In genomic region chr11:67179892-67180490, GRCh38 we compare ENCODE assay signal across 18 cellular contexts.
"Had no signal": no experiment of that assay in that cellular context is flagged by ENCODE, and none has a peak within 500 bp of the region (broad histone marks: within the 10 kb centered on the region; RNA-seq: fewer than 3 reads in every experiment).

No MANE protein-coding gene starts in this region.

- H3K27me3 Mint-ChIP-seq: activated B cell treated with CpG ODN at 0.5 μM for 24 hours; activated CD4-positive, alpha-beta T cell treated with anti-CD3 and anti-CD28 coated beads, Interleukin-2, amount 10 ng/mL, durations not matched to agents 24 days and 14 days; activated CD8-positive, alpha-beta memory T cell treated with anti-CD3 and anti-CD28 coated beads, Interleukin-2, amount 10 ng/mL, durations not matched to agents 7 days and 5 days; activated naive CD8-positive, alpha-beta T cell treated with anti-CD3 and anti-CD28 coated beads, Interleukin-2, amount 10 ng/mL, durations not matched to agents 7 days and 5 days; stimulated activated naive CD8-positive, alpha-beta T cell treated with anti-CD3 and anti-CD28 coated beads, Interleukin-15, Interleukin-2, amounts not matched to agents 100 ng/mL and 50 ng/mL, for 24 hours had no signal

- DNase-seq: activated B cell treated with CpG ODN at 0.5 μM for 24 hours; activated CD4-positive, alpha-beta T cell treated with anti-CD3 and anti-CD28 coated beads, Interleukin-2, amount 10 ng/mL, durations not matched to agents 24 days and 14 days; activated CD8-positive, alpha-beta memory T cell treated with anti-CD3 and anti-CD28 coated beads, Interleukin-2, amount 10 ng/mL, durations not matched to agents 7 days and 5 days; activated gamma-delta T cell treated with Interleukin-2 at 50 U/mL for 16 hours; activated naive CD8-positive, alpha-beta T cell treated with anti-CD3 and anti-CD28 coated beads, Interleukin-2, amount 10 ng/mL, durations not matched to agents 7 days and 5 days; activated T-cell treated with anti-CD3 and anti-CD28 coated beads, Interleukin-2, amount 50 U/mL, for 48 hours; colonic mucosa; effector CD8-positive, alpha-beta T cell; hippocampal formation; kidney glomerular epithelial cell; mesendoderm; ovary; stimulated activated CD4-positive, alpha-beta T cell treated with anti-CD3 and anti-CD28 coated beads, Interleukin-4, amount 100 ng/mL, for 24 hours; upper lobe of right lung had no signal

- H3K4me1 ChIP-seq: ascending aorta, colonic mucosa, upper lobe of right lung had no signal

- H3K9me3 Mint-ChIP-seq: activated B cell treated with CpG ODN at 0.5 μM for 24 hours; activated naive CD8-positive, alpha-beta T cell treated with anti-CD3 and anti-CD28 coated beads, Interleukin-2, amount 10 ng/mL, durations not matched to agents 7 days and 5 days; neural crest cell; stimulated activated naive CD8-positive, alpha-beta T cell treated with anti-CD3 and anti-CD28 coated beads, Interleukin-15, Interleukin-2, amounts not matched to agents 100 ng/mL and 50 ng/mL, for 24 hours; T-helper 1 cell treated with Interleukin-12 subunit alpha and Interleukin-12 subunit beta and Interleukin-4 antibody, amounts not matched to agents 30 μg/mL and 1 μg/mL, for 36 hours had no signal

- H3K27me3 ChIP-seq: ascending aorta, colonic mucosa, ovary, upper lobe of right lung had no signal

- H3K27ac Mint-ChIP-seq: activated B cell treated with CpG ODN at 0.5 μM for 24 hours; activated CD4-positive, alpha-beta T cell treated with anti-CD3 and anti-CD28 coated beads, Interleukin-2, amount 10 ng/mL, durations not matched to agents 24 days and 14 days; activated CD8-positive, alpha-beta memory T cell treated with anti-CD3 and anti-CD28 coated beads, Interleukin-2, amount 10 ng/mL, durations not matched to agents 7 days and 5 days; activated naive CD8-positive, alpha-beta T cell treated with anti-CD3 and anti-CD28 coated beads, Interleukin-2, amount 10 ng/mL, durations not matched to agents 7 days and 5 days; stimulated activated naive CD8-positive, alpha-beta T cell treated with anti-CD3 and anti-CD28 coated beads, Interleukin-15, Interleukin-2, amounts not matched to agents 100 ng/mL and 50 ng/mL, for 24 hours; T-helper 1 cell treated with Interleukin-12 subunit alpha and Interleukin-12 subunit beta and Interleukin-4 antibody, amounts not matched to agents 30 μg/mL and 1 μg/mL, for 36 hours had no signal

- H3K4me3 ChIP-seq: ascending aorta, colonic mucosa, ovary, upper lobe of right lung had no signal

- H3K27ac ChIP-seq: ascending aorta, colonic mucosa, ovary, upper lobe of right lung had no signal

- H3K9me3 ChIP-seq: ascending aorta, colonic mucosa, ovary, upper lobe of right lung had no signal

- H3K4me3 Mint-ChIP-seq: activated B cell treated with CpG ODN at 0.5 μM for 24 hours; activated CD4-positive, alpha-beta T cell treated with anti-CD3 and anti-CD28 coated beads, Interleukin-2, amount 10 ng/mL, durations not matched to agents 24 days and 14 days; activated CD8-positive, alpha-beta memory T cell treated with anti-CD3 and anti-CD28 coated beads, Interleukin-2, amount 10 ng/mL, durations not matched to agents 7 days and 5 days; activated naive CD8-positive, alpha-beta T cell treated with anti-CD3 and anti-CD28 coated beads, Interleukin-2, amount 10 ng/mL, durations not matched to agents 7 days and 5 days; neural crest cell; stimulated activated naive CD8-positive, alpha-beta T cell treated with anti-CD3 and anti-CD28 coated beads, Interleukin-15, Interleukin-2, amounts not matched to agents 100 ng/mL and 50 ng/mL, for 24 hours; T-helper 1 cell treated with Interleukin-12 subunit alpha and Interleukin-12 subunit beta and Interleukin-4 antibody, amounts not matched to agents 30 μg/mL and 1 μg/mL, for 36 hours had no signal

- H3K36me3 ChIP-seq: ovary had no signal

- H3K4me1 Mint-ChIP-seq: neural crest cell had no signal
